8 cellular contexts compared by ENCODE assay signal in the genomic region with DNA sequence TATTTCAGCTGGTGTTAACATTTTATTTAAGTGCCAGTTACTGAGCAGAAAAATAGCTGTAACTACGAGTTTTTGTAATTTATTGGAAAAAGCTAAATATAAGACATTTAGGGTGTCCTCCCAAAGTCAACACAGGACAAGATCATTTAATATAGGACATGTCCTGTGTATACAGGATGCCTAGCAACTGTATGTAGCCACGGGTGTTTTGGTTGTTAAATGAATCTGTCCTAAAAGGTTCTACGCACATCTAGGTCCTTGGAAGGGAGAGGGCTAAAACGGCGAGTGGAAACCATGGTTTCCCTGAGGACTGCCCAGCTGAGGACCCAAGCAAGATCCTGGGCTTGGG. TPM values are rescaled to one million over a fixed set of nuclear protein-coding genes. Genes with fewer than 3 reads are reported as not detected.
A peak's percentile ranks its signal among the peaks of the same experiment; 100 is the strongest.
DNase-seq lines count a peak whose midpoint lies in the region; ATAC-seq and TF ChIP-seq lines count a peak whose summit lies in the region.

No MANE protein-coding gene starts in this region.

- peaks cover 0 to 7% of the 10 kb centered on the region in 2 experiments; a peak in 1 of 4 replicates for H3K4me1 ChIP-seq in SK-N-SH (ENCODE audit: control insufficient read depth in 1 of 2, insufficient read depth in 2 of 2, low read depth in 1 of 2, low read length in 1 of 2)
- H3K4me1 ChIP-seq in Loucy (ENCODE audit: insufficient read depth, low read length, poor library complexity, severe bottlenecking) = peaks cover 34% of the 10 kb centered on the region

- H3K4me3 Mint-ChIP-seq in dendritic cell treated with granulocyte-macrophage colony-stimulating factor and Interleukin-4, amounts not matched to agents 40 ng/mL and 50 ng/mL, for 4 days = peak overlapping the region; percentile 88
- H3K4me3 Mint-ChIP-seq in naive B cell = peak overlapping the region; percentile 91 to 98 (median 96)

- H3K4me3 ChIP-seq in SK-N-SH (ENCODE audit: low read depth in 2 of 2, low read length in 1 of 2) = peak overlapping the region; percentile 83 to 87
- peak overlapping the region; percentile 87 for H3K4me3 ChIP-seq in Loucy (ENCODE audit: low read length, poor library complexity, severe bottlenecking)

- H3K9me3 ChIP-seq in SK-N-SH = no peaks in the 10 kb centered on the region
- H3K9me3 ChIP-seq in Loucy (ENCODE audit: insufficient read depth, low read depth, low read length) = no peaks in the 10 kb centered on the region

- H3K9me2 ChIP-seq in SK-N-SH (no peaks in the 10 kb centered on the region), Loucy (replicated peaks; ENCODE audit: low read depth, low read length) (no peaks in the 10 kb centered on the region)

- intact Hi-C loops in dendritic cell treated with granulocyte-macrophage colony-stimulating factor and Interleukin-4, amounts not matched to agents 40 ng/mL and 50 ng/mL, for 4 days (cut with micrococcal nuclease) = loop anchor here (1.0 to 5.0 kb wide), 4 partner anchors 47 to 332 kb away; partner anchors contain the start of genes RPL14 and ZNF619

- 33% methylated on average over 5 of the region's 5 CpGs for WGBS in SK-N-SH (ENCODE audit: low lambda C conversion rate)

- H3K27ac Mint-ChIP-seq in dendritic cell treated with granulocyte-macrophage colony-stimulating factor and Interleukin-4, amounts not matched to agents 40 ng/mL and 50 ng/mL, for 4 days = peak overlapping the region; percentile 98
- H3K27ac Mint-ChIP-seq in naive B cell = peak overlapping the region; percentile 90 to 99 (median 96)

- DNase-seq in SK-N-SH (no peak), naive B cell (no peak), C1 segment of cervical spinal cord (lab: John Stamatoyannopoulos, UW) (no peak), NCI-H446 treated with DMSO at 0.1 percent for 48 hours (lab: John Stamatoyannopoulos, UW) (no peak)

- H3F3A ChIP-seq in SK-N-SH (replicated peaks; ENCODE audit: insufficient read depth) (peaks cover 4% of the 10 kb centered on the region), Loucy (ENCODE audit: low read depth) (no peaks in the 10 kb centered on the region)

- TF ChIP-seq CTCF in SK-N-SH (IDR thresholded peaks at IDR 0.05) = no peak
- no peak for TF ChIP-seq CTCF in Loucy (conservative IDR thresholded peaks at IDR 0.05; ENCODE audit: low read length)

- TF ChIP-seq RAD21 in SK-N-SH (IDR thresholded peaks at IDR 0.05; ENCODE audit: low read length) = no peak

- H3K4me1 Mint-ChIP-seq in dendritic cell treated with granulocyte-macrophage colony-stimulating factor and Interleukin-4, amounts not matched to agents 40 ng/mL and 50 ng/mL, for 4 days (ENCODE audit: low read depth) = peaks cover 27% of the 10 kb centered on the region
- peaks cover 19 to 32% (median 20%) of the 10 kb centered on the region in 3 donors for H3K4me1 Mint-ChIP-seq in naive B cell

- H2AFZ ChIP-seq in SK-N-SH (ENCODE audit: low read depth) (peak overlapping the region; percentile 96), Loucy (ENCODE audit: low read length) (peak overlapping the region; percentile 86)

- H3K27me3 Mint-ChIP-seq in dendritic cell treated with granulocyte-macrophage colony-stimulating factor and Interleukin-4, amounts not matched to agents 40 ng/mL and 50 ng/mL, for 4 days = no peaks in the 10 kb centered on the region
- no peaks in the 10 kb centered on the region for H3K27me3 Mint-ChIP-seq in naive B cell

- H3K9ac ChIP-seq in SK-N-SH (peak overlapping the region; percentile 97), Loucy (ENCODE audit: low read depth, low read length, poor library complexity, severe bottlenecking) (peak overlapping the region; percentile 90)

- H3K4me2 ChIP-seq in SK-N-SH (peak overlapping the region; percentile 98), Loucy (ENCODE audit: low read depth, low read length, poor library complexity, severe bottlenecking) (peak overlapping the region; percentile 86)

- H3K36me3 ChIP-seq in SK-N-SH (replicated peaks in 1 of 2; ENCODE audit: control insufficient read depth in 1 of 2, insufficient read depth in 2 of 2, low read length in 1 of 2) = peaks cover 17 to 26% of the 10 kb centered on the region in 2 experiments
- H3K36me3 ChIP-seq in Loucy (ENCODE audit: insufficient read depth, low read length) = peaks cover 5% of the 10 kb centered on the region; the same call in 1 of the 2 replicates

- H4K20me1 ChIP-seq in SK-N-SH (ENCODE audit: insufficient read depth) (no peaks in the 10 kb centered on the region), Loucy (ENCODE audit: insufficient read depth, low read length, poor library complexity, severe bottlenecking) (peaks cover 2% of the 10 kb centered on the region)

- H3K79me2 ChIP-seq in SK-N-SH (ENCODE audit: insufficient read depth) (peaks cover 38% of the 10 kb centered on the region), Loucy (ENCODE audit: insufficient read depth, low read length) (peaks cover 38% of the 10 kb centered on the region)

- CTCF ChIA-PET in SK-N-SH (lab: Yijun Ruan, JAX) = interaction anchor here (1.0 to 2.5 kb wide), 4 partner anchors 18 to 1575 kb away, joined by 3 to 9 read pairs (median 5); partner anchors contain the start of gene ZNF620

- ATAC-seq in SK-N-SH treated with all-trans-retinoic acid at 6 μM for 48 hours (no peak), naive B cell (ENCODE audit: low read depth in 2 of 2) (peak; percentile 7 to 13), GM18519 (IDR thresholded peaks at IDR 0.05; ENCODE audit: low FRiP score, unreplicated experiment) (no peak)

- H3K36me3 Mint-ChIP-seq in dendritic cell treated with granulocyte-macrophage colony-stimulating factor and Interleukin-4, amounts not matched to agents 40 ng/mL and 50 ng/mL, for 4 days (ENCODE audit: low read depth) = peaks cover 35% of the 10 kb centered on the region
- H3K36me3 Mint-ChIP-seq in naive B cell = peaks cover 21 to 23% of the 10 kb centered on the region in 2 donors

- TF ChIP-seq EP300 in SK-N-SH (IDR thresholded peaks at IDR 0.05; ENCODE audit: borderline replicate concordance in 1 of 2, low read depth in 1 of 2, low read length in 1 of 2) = no peak

- H3K27ac ChIP-seq in SK-N-SH (ENCODE audit: low read depth in 2 of 2, low read length in 1 of 2) = peak overlapping the region; percentile 73 to 86

- no peaks in the 10 kb centered on the region for H3K27me3 ChIP-seq in SK-N-SH (ENCODE audit: insufficient read depth)
- H3K27me3 ChIP-seq in Loucy (ENCODE audit: insufficient read depth, low read length, poor library complexity, severe bottlenecking) = no peaks in the 10 kb centered on the region

- no peaks in the 10 kb centered on the region for H3K9me3 Mint-ChIP-seq in dendritic cell treated with granulocyte-macrophage colony-stimulating factor and Interleukin-4, amounts not matched to agents 40 ng/mL and 50 ng/mL, for 4 days
- H3K9me3 Mint-ChIP-seq in naive B cell = no peaks in the 10 kb centered on the region

- POLR2A ChIA-PET in SK-N-SH (lab: Yijun Ruan, JAX) = interaction anchor here (1.0 to 3.6 kb wide), 6 partner anchors 9 to 675 kb away, joined by 4 to 45 read pairs (median 4); partner anchors contain the start of genes CTNNB1, RPL14, ZNF619 and ZNF620

TF ChIP-seq in SK-N-SH, 30 proteins besides CTCF, POLR2A, EP300 and RAD21 (continues in another document):
- no peak for TF ChIP-seq NFIC (IDR thresholded peaks at IDR 0.05; ENCODE audit: borderline replicate concordance)
- TF ChIP-seq TEAD4 (IDR thresholded peaks at IDR 0.05; ENCODE audit: borderline replicate concordance, insufficient read depth) = no peak
- no peak for TF ChIP-seq PBX3 (IDR thresholded peaks at IDR 0.05)

TF ChIP-seq in SK-N-SH treated with all-trans-retinoic acid at 6 μM for 48 hours, 23 proteins besides CTCF, POLR2A, EP300 and RAD21 (continues in another document):
- TF ChIP-seq TSHZ2 (CRISPR knock-in tag; IDR thresholded peaks at IDR 0.05) = no peak

RNA-seq across cellular contexts. Expression of gene ZNF621, which starts 0.6 kb away (rescaled TPM):
- polyA plus RNA-seq in SK-N-SH (2012; rRNA removed) = 10.3 and 15.5 TPM in 2 replicates
- 10.1 and 10.9 TPM in 2 replicates for polyA plus RNA-seq in SK-N-SH (2012; cell fraction: cytosol; rRNA removed)
- 30.9 and 43.6 TPM in 2 replicates for polyA plus RNA-seq in SK-N-SH (2012; cell fraction: nucleus; rRNA removed)
- polyA plus RNA-seq in naive B cell (ENCODE audit: low read depth in 6 of 6) = 1 to 10 TPM; 2.1 to 4.0 (median 2.5) TPM

RNA-seq across cellular contexts. Expression of gene ZNF620, which starts 18.4 kb away (rescaled TPM):
- polyA plus RNA-seq in SK-N-SH (2012; rRNA removed) (2.0 and 2.5 TPM in 2 replicates), naive B cell (ENCODE audit: low read depth in 6 of 6) (1 to 10 TPM in 5 of 6 donors, not detected in 1; 2.8 to 4.3 (median 3.4) TPM)
- polyA plus RNA-seq in SK-N-SH (2012; cell fraction: cytosol; rRNA removed) = 2.5 and 2.9 TPM in 2 replicates
- polyA plus RNA-seq in SK-N-SH (2012; cell fraction: nucleus; rRNA removed) = 2.1 and 3.0 TPM in 2 replicates

RNA-seq across cellular contexts. Expression of gene ZNF619, which starts 47.3 kb away (rescaled TPM):
- polyA plus RNA-seq in SK-N-SH (2012; rRNA removed) (1.6 and 2.4 TPM in 2 replicates), naive B cell (ENCODE audit: low read depth in 6 of 6) (1 to 10 TPM in 5 of 6 donors, not detected in 1; 3.7 to 9.1 (median 5.6) TPM)
- polyA plus RNA-seq in SK-N-SH (2012; cell fraction: cytosol; rRNA removed) = 1.4 and 1.7 TPM in 2 replicates
- polyA plus RNA-seq in SK-N-SH (2012; cell fraction: nucleus; rRNA removed) = 2.2 and 3.3 TPM in 2 replicates

Comparison
In these comparisons a context has a peak if more than half of its experiments do, and no peak if none do; other contexts are left out.
1. ATAC-seq: peak in naive B cell (2 of 2); none in SK-N-SH treated with all-trans-retinoic acid at 6 μM for 48 hours (single experiment) and GM18519 (single experiment).